8 cellular contexts compared by ENCODE assay signal in the genomic region with DNA sequence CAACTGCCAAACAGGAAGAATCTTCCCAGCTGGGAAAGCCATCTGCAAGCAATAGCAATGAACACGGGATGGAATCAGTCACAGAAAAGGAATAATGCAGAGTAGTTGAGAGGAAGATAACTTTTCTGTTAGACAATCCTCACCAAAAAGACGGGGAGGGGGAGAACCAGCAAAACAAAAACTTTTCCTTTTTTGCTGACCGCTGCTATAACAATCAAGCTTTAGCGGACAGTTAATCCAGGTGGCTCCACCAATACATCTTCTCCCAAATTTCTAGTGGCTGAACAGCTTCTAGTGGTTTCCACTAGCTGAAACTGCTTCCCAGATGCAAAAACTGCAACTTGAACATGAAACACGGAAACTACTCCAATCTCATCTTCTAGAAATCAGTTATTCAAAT. TPM values are rescaled to one million over a fixed set of nuclear protein-coding genes. Genes with fewer than 3 reads are reported as not detected.
DNase-seq lines count a peak whose midpoint lies in the region; ATAC-seq and TF ChIP-seq lines count a peak whose summit lies in the region.

No MANE protein-coding gene starts in this region.

- no peaks in the 10 kb centered on the region for H4K20me1 ChIP-seq in fibroblast of lung (ENCODE audit: control insufficient read depth, extremely low read depth, insufficient read depth, low read length)

- DNase-seq in GM06990 (ENCODE audit: extremely low read depth, insufficient read length), result no peak
- DNase-seq in SJCRH30, result no peak
- DNase-seq in fibroblast of lung (ENCODE audit: low read depth in 2 of 2), result no peak
- no peak for DNase-seq in prostate gland (ENCODE audit: low spot score)
- DNase-seq in GM10266 (ENCODE audit: extremely low spot score), result no peak
- DNase-seq in SIG-M5 treated with dmso at 0.1 percent for 504 hours (lab: John Stamatoyannopoulos, UW; ENCODE audit: unreplicated experiment), result no peak
- DNase-seq in effector CD4-positive, alpha-beta T cell, result no peak

- H3K36me3 ChIP-seq in GM06990 (ENCODE audit: control insufficient read depth, insufficient read depth, low read length), result peaks cover 20% of the 10 kb centered on the region
- H3K36me3 ChIP-seq in SJCRH30, result peaks cover 34% of the 10 kb centered on the region
- peaks cover 10% of the 10 kb centered on the region for H3K36me3 ChIP-seq in fibroblast of lung (ENCODE audit: control insufficient read depth, insufficient read depth, low read length)
- H3K36me3 ChIP-seq in prostate gland, result no peaks in the 10 kb centered on the region

- TF ChIP-seq CTCF in GM06990 (IDR thresholded peaks at IDR 0.05; ENCODE audit: insufficient read depth, low read length, poor library complexity, severe bottlenecking), result no peak
- TF ChIP-seq CTCF in fibroblast of lung (conservative IDR thresholded peaks at IDR 0.05 in 1 of 2, IDR thresholded peaks at IDR 0.05 in 1 of 2; ENCODE audit: low read depth in 1 of 2, low read length in 2 of 2), result no peak
- TF ChIP-seq CTCF in prostate gland (IDR thresholded peaks at IDR 0.05), result no peak
- no peak for TF ChIP-seq CTCF in GM10266 (IDR thresholded peaks at IDR 0.05; ENCODE audit: control insufficient read depth, insufficient read depth, low read depth, missing control alignments)

- peaks cover 11% of the 10 kb centered on the region for H3K4me1 ChIP-seq in SJCRH30
- H3K4me1 ChIP-seq in fibroblast of lung (ENCODE audit: control insufficient read depth, extremely low read depth, insufficient read depth, low read length), result peaks cover 11% of the 10 kb centered on the region
- peaks cover 46% of the 10 kb centered on the region for H3K4me1 ChIP-seq in prostate gland (replicated peaks)

- H3K79me2 ChIP-seq in fibroblast of lung (ENCODE audit: control insufficient read depth, insufficient read depth, low read length), result peaks cover 75% of the 10 kb centered on the region

- peak overlapping the region; percentile 94 for H3K9ac ChIP-seq in fibroblast of lung (ENCODE audit: insufficient read depth, low read length)

- H3K9me3 ChIP-seq in SJCRH30 (replicated peaks) (no peaks in the 10 kb centered on the region), fibroblast of lung (ENCODE audit: control insufficient read depth, insufficient read depth, low read depth, low read length) (no peaks in the 10 kb centered on the region), prostate gland (no peaks in the 10 kb centered on the region)

- H3K27me3 ChIP-seq in GM06990 (replicated peaks; ENCODE audit: control insufficient read depth, insufficient read depth, low read length), result no peaks in the 10 kb centered on the region
- H3K27me3 ChIP-seq in SJCRH30, result no peaks in the 10 kb centered on the region
- no peaks in the 10 kb centered on the region for H3K27me3 ChIP-seq in fibroblast of lung (ENCODE audit: control insufficient read depth, insufficient read depth, low read length)
- no peaks in the 10 kb centered on the region for H3K27me3 ChIP-seq in prostate gland (replicated peaks; ENCODE audit: insufficient read depth)

- WGBS in prostate gland, result 8% methylated on average over 5 of the region's 5 CpGs

- no peak for TF ChIP-seq POLR2A in prostate gland (IDR thresholded peaks at IDR 0.05)

- intact Hi-C loops in prostate gland (cut with DNase I), result loop anchor here (2.0 to 5.0 kb wide), 2 partner anchors 64 to 86 kb away; partner anchors contain the start of gene DHRS7B

- H3K4me3 ChIP-seq in GM06990 (replicated peaks; ENCODE audit: low read depth, low read length) (peak overlapping the region; percentile 93), SJCRH30 (peak overlapping the region; percentile 93), fibroblast of lung (replicated peaks in 1 of 4; ENCODE audit: control extremely low read depth in 1 of 4, insufficient read depth in 1 of 4, low read depth in 3 of 4, low read length in 4 of 4) (peak overlapping the region; percentile 72 to 98 (median 94)), prostate gland (peak overlapping the region; percentile 74 to 93)

- H3K4me2 ChIP-seq in fibroblast of lung (ENCODE audit: extremely low read depth, insufficient read depth, low read length), result peak overlapping the region; percentile 93

- no peak for ATAC-seq in HG03025 (IDR thresholded peaks at IDR 0.05; ENCODE audit: low FRiP score, unreplicated experiment)

- no peak overlapping the region for H2AFZ ChIP-seq in fibroblast of lung (ENCODE audit: low read length)

- peak overlapping the region; percentile 91 for H3K27ac ChIP-seq in SJCRH30
- peak overlapping the region; percentile 87 for H3K27ac ChIP-seq in fibroblast of lung (ENCODE audit: insufficient read depth, low read length)
- peak overlapping the region in 1 of 2 donors; percentile 93 for H3K27ac ChIP-seq in prostate gland

RNA-seq across cellular contexts. Expression of gene TMEM11, which starts 1.0 kb away (rescaled TPM):
- 86.1 and 88.9 TPM in 2 replicates for total RNA-seq in SJCRH30 (2014; rRNA removed; shearing (Covaris generic))
- total RNA-seq in fibroblast of lung (17.7 and 21.5 TPM in 2 replicates), prostate gland (10 to 100 TPM; 33.1 to 44.1 TPM)
- polyA plus RNA-seq in fibroblast of lung, result 40.8 and 41.1 TPM in 2 replicates
- 34.5 and 37.6 TPM in 2 replicates for polyA plus RNA-seq in fibroblast of lung (2012)
- polyA minus RNA-seq in fibroblast of lung (ENCODE audit: low replicate concordance), result 46.5 and 59.2 TPM in 2 replicates

RNA-seq across cellular contexts. Expression of gene NATD1, which starts 40.2 kb away (rescaled TPM):
- 5.1 and 5.4 TPM in 2 replicates for total RNA-seq in SJCRH30 (2014; rRNA removed; shearing (Covaris generic))
- 3.9 and 9.2 TPM in 2 replicates for total RNA-seq in fibroblast of lung
- 1.8 and 5.6 TPM in 2 replicates for polyA plus RNA-seq in fibroblast of lung
- 2.7 and 9.6 TPM in 2 replicates for polyA plus RNA-seq in fibroblast of lung (2012)
- 4.4 and 14.5 TPM in 2 replicates for polyA minus RNA-seq in fibroblast of lung (ENCODE audit: low replicate concordance)
- total RNA-seq in prostate gland, result 10 to 100 TPM; 16.5 to 26.3 TPM
